Comparison of ENCODE assay signal across 11 cellular contexts in genomic region chr10:91200314-91201212, GRCh38. TPM values are rescaled to one million over a fixed set of nuclear protein-coding genes. Genes with fewer than 3 reads are reported as not detected.
A peak's percentile ranks its signal among the peaks of the same experiment; 100 is the strongest.
DNase-seq lines count a peak whose midpoint lies in the region; ATAC-seq, FAIRE-seq and TF ChIP-seq lines count a peak whose summit lies in the region.
"Had no signal": no experiment of that assay in that cellular context is flagged by ENCODE, and none has a peak within 500 bp of the region (broad histone marks: within the 10 kb centered on the region; RNA-seq: fewer than 3 reads in every experiment).

No MANE protein-coding gene starts in this region.

- no peaks in the 10 kb centered on the region for H3K27me3 ChIP-seq in DND-41 (ENCODE audit: insufficient read depth, low read length, poor library complexity)

- H3K36me3 ChIP-seq in DND-41 (ENCODE audit: insufficient read depth, low read length), result peaks cover 12% of the 10 kb centered on the region; the same call in 1 of the 2 replicates

- no peak for ATAC-seq in DND-41 (ENCODE audit: insufficient read depth, low read depth)
- ATAC-seq in GM19455 (IDR thresholded peaks at IDR 0.05; ENCODE audit: unreplicated experiment), result peak; percentile 1
- no peak for ATAC-seq in T-cell (replicated peaks in 1 of 4)

- H3K4me1 ChIP-seq in DND-41 (ENCODE audit: insufficient read depth, low read length), result peaks cover 75% of the 10 kb centered on the region

- H4K20me1 ChIP-seq in DND-41 (ENCODE audit: insufficient read depth, low read length), result peaks cover 69% of the 10 kb centered on the region; the same call in 1 of the 2 replicates

- H3K4me1 Mint-ChIP-seq in T-cell, result peaks cover 85 to 88% (median 85%) of the 10 kb centered on the region in 3 donors
- H3K4me1 Mint-ChIP-seq in immature natural killer cell, result peaks cover 53 to 59% of the 10 kb centered on the region in 2 donors

- H3K36me3 Mint-ChIP-seq in T-cell (peaks cover 10% of the 10 kb centered on the region), immature natural killer cell (no peaks in the 10 kb centered on the region)

- peak overlapping the region; percentile 82 for H3K27ac ChIP-seq in DND-41 (ENCODE audit: low read length)

- DNase-seq in DND-41 (no peak), T-cell (no peak), immature natural killer cell (no peak), NCI-H2107 treated with DMSO at 0.1 percent for 48 hours (lab: John Stamatoyannopoulos, UW; ENCODE audit: unreplicated experiment) (no peak), middle frontal gyrus (ENCODE audit: extremely low spot score, low spot score) (no peak), urothelium cell line (ENCODE audit: low spot score) (no peak), KG1 (lab: John Stamatoyannopoulos, UW) (no peak)
- DNase-seq: Calu3; NCI-H1436; stimulated activated CD4-positive, alpha-beta T cell treated with anti-CD3 and anti-CD28 coated beads, Interleukin-12 subunit alpha, Interleukin-12 subunit beta, amount 100 ng/mL, for 4 hours had no signal

- no peak overlapping the region for H2AFZ ChIP-seq in DND-41 (ENCODE audit: low read depth, low read length)

- peaks cover 98% of the 10 kb centered on the region for H3K79me2 ChIP-seq in DND-41 (ENCODE audit: insufficient read depth, low read length)

- H3K9me3 Mint-ChIP-seq in T-cell (no peaks in the 10 kb centered on the region), immature natural killer cell (no peaks in the 10 kb centered on the region)

- no peak for FAIRE-seq in urothelium cell line (lab: Jason Lieb, UNC)

- peak overlapping the region; percentile 78 for H3K4me2 ChIP-seq in DND-41 (ENCODE audit: insufficient read depth, low read length)

- H3K9me3 ChIP-seq in DND-41 (ENCODE audit: insufficient read depth, low read length, severe bottlenecking), result no peaks in the 10 kb centered on the region

- no peak for TF ChIP-seq CTCF in DND-41 (IDR thresholded peaks at IDR 0.05; ENCODE audit: borderline replicate concordance, extremely low read depth, low read length, poor library complexity, severe bottlenecking)

- peak overlapping the region; percentile 43 for H3K9ac ChIP-seq in DND-41 (ENCODE audit: low read depth, low read length)

- POLR2A ChIA-PET in T-cell (lab: Charles Lee), result interaction anchor here (0.5 to 1.3 kb wide), 9 partner anchors 15 to 1365 kb away, joined by 3 to 13 read pairs (median 3); no protein-coding TSS in a partner anchor

- CTCF ChIA-PET in T-cell (lab: Charles Lee), result interaction anchor here (0.6 to 1.2 kb wide), 5 partner anchors 12 to 1042 kb away, joined by 3 to 5 read pairs (median 4); no protein-coding TSS in a partner anchor

- H3K27me3 Mint-ChIP-seq in T-cell (no peaks in the 10 kb centered on the region), immature natural killer cell (ENCODE audit: low read depth in 3 of 3) (peaks cover 0 to 3% (median 2%) of the 10 kb centered on the region in 3 donors)

- H3K4me3 Mint-ChIP-seq in T-cell (peak overlapping the region; percentile 58 to 73 (median 64)), immature natural killer cell (peak overlapping the region; percentile 37 to 78 (median 67))

- peak overlapping the region in 1 of 2 experiments; percentile 52; a peak in 2 of 4 replicates for H3K4me3 ChIP-seq in DND-41 (ENCODE audit: low read depth in 1 of 2, low read length in 2 of 2)

- H3K27ac Mint-ChIP-seq in T-cell (peak overlapping the region; percentile 94), immature natural killer cell (peak overlapping the region; percentile 89 to 95 (median 92))

RNA-seq across cellular contexts. Expression of gene PCGF5, which starts 19.9 kb away (rescaled TPM):
- 10 to 100 TPM; 48.9 to 73.1 (median 59.4) TPM for total RNA-seq in T-cell
- 10 to 100 TPM; 46.2 to 54.8 (median 53.5) TPM for polyA plus RNA-seq in immature natural killer cell
